ENCODE assay signal across 18 cellular contexts in genomic region chr7:632831-633210, GRCh38.
DNase-seq lines count a peak whose midpoint lies in the region; ATAC-seq and TF ChIP-seq lines count a peak whose summit lies in the region.
"Had no signal": no experiment of that assay in that cellular context is flagged by ENCODE, and none has a peak within 500 bp of the region (broad histone marks: within the 10 kb centered on the region; RNA-seq: fewer than 3 reads in every experiment).

No MANE protein-coding gene starts in this region.

- no peak overlapping the region for H3K23ac ChIP-seq in trophoblast cell (ENCODE audit: low read length)

- H3K9ac ChIP-seq in trophoblast cell (ENCODE audit: low read length) = no peak overlapping the region

- no peak overlapping the region for H3K27ac ChIP-seq in trophoblast cell (ENCODE audit: low read depth, low read length)
- H3K27ac ChIP-seq: A549, C4-2B had no signal

- H3K27me3 Mint-ChIP-seq in activated naive CD4-positive, alpha-beta T cell treated with anti-CD3 and anti-CD28 coated beads for 36 hours (ENCODE audit: low read depth) = no peaks in the 10 kb centered on the region
- H3K27me3 Mint-ChIP-seq in WTC11 (ENCODE audit: low read depth) (no peaks in the 10 kb centered on the region), nephron progenitor cell (ENCODE audit: low read depth, poor library complexity) (no peaks in the 10 kb centered on the region)

- H4K91ac ChIP-seq in trophoblast cell (ENCODE audit: low read depth, low read length) = no peak overlapping the region

- H4K8ac ChIP-seq in trophoblast cell (ENCODE audit: low read depth, low read length) = no peak overlapping the region

- CTCF ChIA-PET in activated naive CD4-positive, alpha-beta T cell treated with anti-CD3 and anti-CD28 coated beads for 36 hours (lab: Charles Lee) = no interaction called here
- CTCF ChIA-PET in WTC11 (lab: Charles Lee) = no interaction called here

- no peak overlapping the region for H3K18ac ChIP-seq in trophoblast cell (ENCODE audit: low read length)

- peaks cover 6% of the 10 kb centered on the region for H3K4me1 Mint-ChIP-seq in activated naive CD4-positive, alpha-beta T cell treated with anti-CD3 and anti-CD28 coated beads for 36 hours (ENCODE audit: low read depth)
- H3K4me1 Mint-ChIP-seq in WTC11 (no peaks in the 10 kb centered on the region), nephron progenitor cell (no peaks in the 10 kb centered on the region)

- no peak for ATAC-seq in activated naive CD4-positive, alpha-beta T cell treated with anti-CD3 and anti-CD28 coated beads, Interleukin-2, amount 50 U/mL, for 72 hours
- ATAC-seq in WTC11 = no peak
- no peak for ATAC-seq in sciatic nerve
- ATAC-seq: A549; CD8-positive, alpha-beta T cell had no signal

- H3K36me3 ChIP-seq in trophoblast cell (ENCODE audit: control insufficient read depth in 1 of 2, insufficient read depth in 2 of 2, low read length in 2 of 2) (no peaks in the 10 kb centered on the region), H7 (replicated peaks; ENCODE audit: control insufficient read depth, insufficient read depth, low read length) (no peaks in the 10 kb centered on the region)
- H3K36me3 ChIP-seq: BE2C had no signal

- H3K27me3 ChIP-seq in trophoblast cell (ENCODE audit: insufficient read depth, low read length) = no peaks in the 10 kb centered on the region
- H3K27me3 ChIP-seq in H7 (ENCODE audit: control insufficient read depth, insufficient read depth, low read length) = no peaks in the 10 kb centered on the region
- H3K27me3 ChIP-seq: BE2C had no signal

- no peak overlapping the region for H3K14ac ChIP-seq in trophoblast cell (ENCODE audit: low read length)

- no peaks in the 10 kb centered on the region for H3K9me3 ChIP-seq in trophoblast cell (ENCODE audit: insufficient read depth, low read depth, low read length)
- H3K9me3 ChIP-seq: A549, BE2C had no signal

- peaks cover 2% of the 10 kb centered on the region for H3K79me2 ChIP-seq in trophoblast cell (ENCODE audit: control insufficient read depth, insufficient read depth, low read length, poor library complexity)

- H3K4me1 ChIP-seq in trophoblast cell (ENCODE audit: control insufficient read depth in 1 of 2, insufficient read depth in 2 of 2, low read length in 2 of 2) = no peaks in the 10 kb centered on the region
- H3K4me1 ChIP-seq: BE2C had no signal

- no peak overlapping the region for H3K4me2 ChIP-seq in trophoblast cell (ENCODE audit: low read length)
- H3K4me2 ChIP-seq: A549 had no signal

- POLR2A ChIA-PET in WTC11 (lab: Charles Lee) = no interaction called here

- no peak overlapping the region for H2AFZ ChIP-seq in trophoblast cell (ENCODE audit: insufficient read depth, low read length, poor library complexity)

- no peaks in the 10 kb centered on the region for H3K36me3 Mint-ChIP-seq in activated naive CD4-positive, alpha-beta T cell treated with anti-CD3 and anti-CD28 coated beads, Interleukin-2, amount 50 U/mL, for 72 hours
- H3K36me3 Mint-ChIP-seq in activated naive CD4-positive, alpha-beta T cell treated with anti-CD3 and anti-CD28 coated beads for 36 hours (ENCODE audit: low read depth) = peaks cover 2% of the 10 kb centered on the region
- H3K36me3 Mint-ChIP-seq in WTC11 (no peaks in the 10 kb centered on the region), nephron progenitor cell (ENCODE audit: low read depth) (no peaks in the 10 kb centered on the region)

- H3K4me3 ChIP-seq in trophoblast cell (ENCODE audit: low read depth, low read length) (no peak overlapping the region), H7 (ENCODE audit: insufficient read depth, low read depth, low read length) (no peak overlapping the region)
- H3K4me3 ChIP-seq: A549 had no signal

- no peaks in the 10 kb centered on the region for H3K9me3 Mint-ChIP-seq in activated naive CD4-positive, alpha-beta T cell treated with anti-CD3 and anti-CD28 coated beads, Interleukin-2, amount 50 U/mL, for 72 hours
- no peaks in the 10 kb centered on the region for H3K9me3 Mint-ChIP-seq in activated naive CD4-positive, alpha-beta T cell treated with anti-CD3 and anti-CD28 coated beads for 36 hours
- H3K9me3 Mint-ChIP-seq in WTC11 (no peaks in the 10 kb centered on the region), nephron progenitor cell (peaks cover 3% of the 10 kb centered on the region)
- H3K9me3 Mint-ChIP-seq: CD8-positive, alpha-beta T cell; HFFc6 had no signal

- no CpG with 5 or more reads among the region's 23 CpGs for WGBS in trophoblast cell (ENCODE audit: extremely low coverage, insufficient coverage, insufficient read length)

- H4K12ac ChIP-seq in trophoblast cell (ENCODE audit: low read depth, low read length) = no peak overlapping the region

- no peak for DNase-seq in activated naive CD4-positive, alpha-beta T cell treated with anti-CD3 and anti-CD28 coated beads, Interleukin-2, amount 50 U/mL, for 72 hours (ENCODE audit: low spot score in 2 of 2)
- no peak for DNase-seq in activated naive CD4-positive, alpha-beta T cell treated with anti-CD3 and anti-CD28 coated beads for 36 hours
- DNase-seq in WTC11 (ENCODE audit: low spot score) (no peak), nephron progenitor cell (no peak), sciatic nerve (ENCODE audit: low spot score) (peak; percentile 49), trophoblast cell (no peak), NCI-H446 treated with DMSO at 0.1 percent for 48 hours (lab: John Stamatoyannopoulos, UW) (no peak), H7 (no peak)
- DNase-seq: BE2C; CD8-positive, alpha-beta T cell; COR-L47; DMS53; GF-D8; HCEC 1CT; HFFc6; IMR-90 had no signal

- H2BK5ac ChIP-seq in trophoblast cell (ENCODE audit: low read depth, low read length, poor library complexity) = no peak overlapping the region

- H3K27ac Mint-ChIP-seq in activated naive CD4-positive, alpha-beta T cell treated with anti-CD3 and anti-CD28 coated beads, Interleukin-2, amount 50 U/mL, for 72 hours = peak overlapping the region; percentile 29 to 41
- no peak overlapping the region for H3K27ac Mint-ChIP-seq in activated naive CD4-positive, alpha-beta T cell treated with anti-CD3 and anti-CD28 coated beads for 36 hours
- H3K27ac Mint-ChIP-seq in WTC11 = peak overlapping the region; percentile 24; the same call in 1 of the 2 replicates
- peak overlapping the region; percentile 9 for H3K27ac Mint-ChIP-seq in nephron progenitor cell
- H3K27ac Mint-ChIP-seq: CD8-positive, alpha-beta T cell; HFFc6 had no signal

- H3K4me3 Mint-ChIP-seq in activated naive CD4-positive, alpha-beta T cell treated with anti-CD3 and anti-CD28 coated beads for 36 hours = no peak overlapping the region
- H3K4me3 Mint-ChIP-seq in WTC11 = no peak overlapping the region
- H3K4me3 Mint-ChIP-seq in nephron progenitor cell = no peak overlapping the region
- H3K4me3 Mint-ChIP-seq: CD8-positive, alpha-beta T cell; HFFc6 had no signal

- H2BK120ac ChIP-seq in trophoblast cell (ENCODE audit: insufficient read depth, low read length, poor library complexity) = no peak overlapping the region

- H2AK5ac ChIP-seq in trophoblast cell (ENCODE audit: low read length) = no peak overlapping the region

- no peak overlapping the region for H2BK12ac ChIP-seq in trophoblast cell (ENCODE audit: low read length)

- intact Hi-C loops in activated naive CD4-positive, alpha-beta T cell treated with anti-CD3 and anti-CD28 coated beads for 36 hours (cut with micrococcal nuclease) = no loop called here
- intact Hi-C loops in sciatic nerve (cut with DNase I) = no loop called here

- TF ChIP-seq CTCF in WTC11 (IDR thresholded peaks at IDR 0.05) = no peak
- no peak for TF ChIP-seq CTCF in nephron progenitor cell (IDR thresholded peaks at IDR 0.05)

- no peaks in the 10 kb centered on the region for H3K79me1 ChIP-seq in trophoblast cell (ENCODE audit: low read length)

- no peak overlapping the region for H3K4ac ChIP-seq in trophoblast cell (ENCODE audit: low read depth, low read length)

TF ChIP-seq in WTC11, 78 proteins besides CTCF, POLR2A, EP300 and RAD21:
- no peak for TF ChIP-seq ZNF416 (CRISPR knock-in tag; IDR thresholded peaks at IDR 0.05)
- TF ChIP-seq FOXJ3 (CRISPR knock-in tag; IDR thresholded peaks at IDR 0.05; ENCODE audit: borderline replicate concordance) = no peak
- no peak for TF ChIP-seq ESRRA (CRISPR knock-in tag; IDR thresholded peaks at IDR 0.05; ENCODE audit: borderline replicate concordance)
- TF ChIP-seq FOXK1 (CRISPR knock-in tag; IDR thresholded peaks at IDR 0.05) = no peak
- TF ChIP-seq MYBL2 (CRISPR knock-in tag; IDR thresholded peaks at IDR 0.05) = no peak
- TF ChIP-seq, protein P1, sequence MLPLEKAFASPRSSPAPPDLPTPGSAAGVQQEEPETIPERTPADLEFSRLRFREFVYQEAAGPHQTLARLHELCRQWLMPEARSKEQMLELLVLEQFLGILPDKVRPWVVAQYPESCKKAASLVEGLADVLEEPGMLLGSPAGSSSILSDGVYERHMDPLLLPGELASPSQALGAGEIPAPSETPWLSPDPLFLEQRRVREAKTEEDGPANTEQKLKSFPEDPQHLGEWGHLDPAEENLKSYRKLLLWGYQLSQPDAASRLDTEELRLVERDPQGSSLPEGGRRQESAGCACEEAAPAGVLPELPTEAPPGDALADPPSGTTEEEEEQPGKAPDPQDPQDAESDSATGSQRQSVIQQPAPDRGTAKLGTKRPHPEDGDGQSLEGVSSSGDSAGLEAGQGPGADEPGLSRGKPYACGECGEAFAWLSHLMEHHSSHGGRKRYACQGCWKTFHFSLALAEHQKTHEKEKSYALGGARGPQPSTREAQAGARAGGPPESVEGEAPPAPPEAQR (CRISPR knock-in tag; IDR thresholded peaks at IDR 0.05) = no peak
TF ChIP-seq in WTC11: peak in this region for 0.
